8 cellular contexts compared by ENCODE assay signal in genomic region chrX:63506320-63506719, GRCh38.
DNase-seq lines count a peak whose midpoint lies in the region; ATAC-seq, FAIRE-seq and TF ChIP-seq lines count a peak whose summit lies in the region.

No MANE protein-coding gene starts in this region.

- no peak overlapping the region for H3K27ac ChIP-seq in CD4-positive, alpha-beta T cell (ENCODE audit: low read depth, low read length)
- H3K27ac ChIP-seq in HEK293 (ENCODE audit: extremely low read depth, low read depth, low read length), result no peak overlapping the region

- H3K4me3 ChIP-seq in HEK293 (ENCODE audit: low read depth, low read length), result no peak overlapping the region

- no peaks in the 10 kb centered on the region for H3K36me3 ChIP-seq in HEK293 (ENCODE audit: control insufficient read depth in 2 of 2, insufficient read depth in 1 of 2, low read length in 2 of 2)

- no peaks in the 10 kb centered on the region for H3K9me3 ChIP-seq in CD4-positive, alpha-beta T cell (ENCODE audit: control insufficient read depth, low read length)
- no peaks in the 10 kb centered on the region; the same call in 1 of the 2 replicates for H3K9me3 ChIP-seq in HEK293 (ENCODE audit: control insufficient read depth, insufficient read depth, low read depth, low read length)

- peaks cover 38% of the 10 kb centered on the region for H3K4me1 Mint-ChIP-seq in CD4-positive, alpha-beta T cell (ENCODE audit: low read depth)
- H3K4me1 Mint-ChIP-seq in activated T-cell treated with anti-CD3 and anti-CD28 coated beads, Interleukin-2, amount 50 U/mL, for 72 hours (ENCODE audit: low read depth), result no peaks in the 10 kb centered on the region

- H3K9me3 Mint-ChIP-seq in CD4-positive, alpha-beta T cell, result no peaks in the 10 kb centered on the region
- no peaks in the 10 kb centered on the region for H3K9me3 Mint-ChIP-seq in activated T-cell treated with anti-CD3 and anti-CD28 coated beads, Interleukin-2, amount 50 U/mL, for 72 hours

- no peak for FAIRE-seq in GM12892 (lab: Jason Lieb, UNC)

- POLR2A ChIA-PET in CD4-positive, alpha-beta T cell (lab: Charles Lee), result no interaction called here
- POLR2A ChIA-PET in HEK293 (lab: Yijun Ruan, JAX), result no interaction called here

- no peaks in the 10 kb centered on the region for H3K4me1 ChIP-seq in HEK293 (ENCODE audit: control insufficient read depth, insufficient read depth, low read length)

- peak overlapping the region; percentile 25 for H3K27ac Mint-ChIP-seq in CD4-positive, alpha-beta T cell
- no peak overlapping the region for H3K27ac Mint-ChIP-seq in activated T-cell treated with anti-CD3 and anti-CD28 coated beads, Interleukin-2, amount 50 U/mL, for 72 hours

- ATAC-seq in CD4-positive, alpha-beta T cell (ENCODE audit: poor library complexity), result no peak
- ATAC-seq in SK-N-SH treated with all-trans-retinoic acid at 6 μM for 48 hours (peak; percentile 63; the same call in 1 of the 3 replicates), HG02885 (IDR thresholded peaks at IDR 0.05; ENCODE audit: poor library complexity, unreplicated experiment) (no peak), GM18870 (IDR thresholded peaks at IDR 0.05; ENCODE audit: unreplicated experiment) (no peak)
- no peak for ATAC-seq in activated T-cell treated with anti-CD3 and anti-CD28 coated beads, Interleukin-2, amount 50 U/mL, for 72 hours (replicated peaks in 1 of 2)

- TF ChIP-seq CTCF in CD4-positive, alpha-beta T cell (IDR thresholded peaks at IDR 0.05), result no peak
- no peak for TF ChIP-seq CTCF in HEK293 (tag by site-specific recombination; IDR thresholded peaks at IDR 0.05)

- no peak for DNase-seq in CD4-positive, alpha-beta T cell
- DNase-seq in iris pigment epithelial cell (ENCODE audit: low read depth) (peak; percentile 47), GM12892 (ENCODE audit: insufficient read length) (no peak)
- DNase-seq in activated T-cell treated with anti-CD3 and anti-CD28 coated beads, Interleukin-2, amount 50 U/mL, for 72 hours, result no peak

- no peak overlapping the region for H3K4me3 Mint-ChIP-seq in CD4-positive, alpha-beta T cell
- no peak overlapping the region for H3K4me3 Mint-ChIP-seq in activated T-cell treated with anti-CD3 and anti-CD28 coated beads, Interleukin-2, amount 50 U/mL, for 72 hours

- peaks cover 14% of the 10 kb centered on the region for H3K36me3 Mint-ChIP-seq in CD4-positive, alpha-beta T cell (ENCODE audit: low read depth)
- no peaks in the 10 kb centered on the region for H3K36me3 Mint-ChIP-seq in activated T-cell treated with anti-CD3 and anti-CD28 coated beads, Interleukin-2, amount 50 U/mL, for 72 hours (ENCODE audit: insufficient read depth in 2 of 2)

- intact Hi-C loops in CD4-positive, alpha-beta T cell (cut with DNase I, micrococcal nuclease), result no loop called here

- CTCF ChIA-PET in CD4-positive, alpha-beta T cell (lab: Charles Lee), result no interaction called here
- CTCF ChIA-PET in HEK293 (lab: Yijun Ruan, JAX), result interaction anchor here (0.6 to 1.6 kb wide), 6 partner anchors 8 to 160 kb away, joined by 3 to 5 read pairs (median 3); no protein-coding TSS in a partner anchor

- no peak for TF ChIP-seq POLR2A in GM12892 (IDR thresholded peaks at IDR 0.05; ENCODE audit: low read depth, low read length)

- no peaks in the 10 kb centered on the region for H3K27me3 Mint-ChIP-seq in CD4-positive, alpha-beta T cell
- no peaks in the 10 kb centered on the region for H3K27me3 Mint-ChIP-seq in activated T-cell treated with anti-CD3 and anti-CD28 coated beads, Interleukin-2, amount 50 U/mL, for 72 hours (ENCODE audit: low read depth)

- no peaks in the 10 kb centered on the region for H3K27me3 ChIP-seq in CD4-positive, alpha-beta T cell (ENCODE audit: control insufficient read depth, insufficient read depth, low read length)

TF ChIP-seq in HEK293, 187 proteins besides CTCF, POLR2A, EP300 and RAD21:
- no peak for TF ChIP-seq BCL6B (tag by site-specific recombination; IDR thresholded peaks at IDR 0.05)
- peak; percentile 50 for TF ChIP-seq ZNF654 (tag by site-specific recombination; IDR thresholded peaks at IDR 0.05; ENCODE audit: low read depth)

TF ChIP-seq in SK-N-SH treated with all-trans-retinoic acid at 6 μM for 48 hours, 23 proteins besides CTCF, POLR2A, EP300 and RAD21:
- TF ChIP-seq POU6F1 (CRISPR knock-in tag; IDR thresholded peaks at IDR 0.05; ENCODE audit: borderline replicate concordance, low read depth), result no peak
- TF ChIP-seq PPARA (CRISPR knock-in tag; IDR thresholded peaks at IDR 0.05; ENCODE audit: borderline replicate concordance), result no peak
- no peak for TF ChIP-seq ZNF565 (CRISPR knock-in tag; conservative IDR thresholded peaks at IDR 0.05; ENCODE audit: low read depth)
- no peak for TF ChIP-seq TCF4 (CRISPR knock-in tag; IDR thresholded peaks at IDR 0.05; ENCODE audit: borderline replicate concordance)
- no peak for TF ChIP-seq GLIS3 (CRISPR knock-in tag; IDR thresholded peaks at IDR 0.05)
- TF ChIP-seq PATZ1 (CRISPR knock-in tag; IDR thresholded peaks at IDR 0.05; ENCODE audit: borderline replicate concordance), result no peak
- TF ChIP-seq CSDC2 (CRISPR knock-in tag; IDR thresholded peaks at IDR 0.05), result no peak
- TF ChIP-seq ZFP3 (CRISPR knock-in tag; IDR thresholded peaks at IDR 0.05), result no peak
- TF ChIP-seq ESRRG (CRISPR knock-in tag; IDR thresholded peaks at IDR 0.05), result no peak
- no peak for TF ChIP-seq ZNF8 (CRISPR knock-in tag; IDR thresholded peaks at IDR 0.05)
- no peak for TF ChIP-seq ISL1 (CRISPR knock-in tag; IDR thresholded peaks at IDR 0.05)
- TF ChIP-seq ZC3H10 (CRISPR knock-in tag; IDR thresholded peaks at IDR 0.05), result no peak
- no peak for TF ChIP-seq ARNTL (CRISPR knock-in tag; IDR thresholded peaks at IDR 0.05; ENCODE audit: borderline replicate concordance, low read depth)
- TF ChIP-seq BACH2 (CRISPR knock-in tag; IDR thresholded peaks at IDR 0.05; ENCODE audit: borderline replicate concordance), result no peak
- no peak for TF ChIP-seq RARB (CRISPR knock-in tag; IDR thresholded peaks at IDR 0.05)
- TF ChIP-seq TSHZ2 (CRISPR knock-in tag; IDR thresholded peaks at IDR 0.05), result no peak
- TF ChIP-seq TOX (CRISPR knock-in tag; IDR thresholded peaks at IDR 0.05; ENCODE audit: borderline replicate concordance), result no peak
- no peak for TF ChIP-seq ZFP30 (CRISPR knock-in tag; IDR thresholded peaks at IDR 0.05)
- TF ChIP-seq OSR1 (CRISPR knock-in tag; IDR thresholded peaks at IDR 0.05), result no peak
